37 cellular contexts compared by ENCODE assay signal in the genomic region with DNA sequence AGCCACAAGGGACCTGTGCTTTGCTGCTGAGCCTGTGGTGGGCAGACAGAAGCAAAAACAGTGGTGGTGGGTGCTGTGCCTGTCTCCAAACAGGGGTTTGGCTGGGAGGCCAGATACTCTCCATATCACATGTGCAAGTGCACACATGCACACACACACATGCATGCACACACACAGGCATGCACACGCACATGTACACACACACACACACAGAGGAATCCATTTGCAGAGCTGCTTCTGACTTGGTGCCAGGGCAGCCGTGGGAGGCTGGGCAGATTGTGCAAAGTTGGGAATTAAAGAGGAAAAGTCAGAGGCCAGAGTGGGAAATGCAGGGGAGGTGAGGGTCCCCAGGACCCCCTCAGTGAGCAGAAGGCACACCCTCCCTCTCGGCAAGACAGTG.
"Had no signal": no experiment of that assay in that cellular context is flagged by ENCODE, and none has a peak within 500 bp of the region (broad histone marks: within the 10 kb centered on the region; RNA-seq: fewer than 3 reads in every experiment).

No MANE protein-coding gene starts in this region.

- H3K9me3 ChIP-seq: adrenal gland had no signal

- H3K4me3 Mint-ChIP-seq: activated B cell treated with CpG ODN at 0.5 μM for 24 hours; activated CD4-positive, alpha-beta memory T cell treated with anti-CD3 and anti-CD28 coated beads for 36 hours; activated CD4-positive, alpha-beta T cell treated with anti-CD3 and anti-CD28 coated beads, Interleukin-2, amount 10 ng/mL, durations not matched to agents 24 days and 14 days; activated CD8-positive, alpha-beta T cell treated with anti-CD3 and anti-CD28 coated beads for 36 hours; activated naive CD4-positive, alpha-beta T cell treated with anti-CD3 and anti-CD28 coated beads for 36 hours; activated naive CD8-positive, alpha-beta T cell treated with anti-CD3 and anti-CD28 coated beads for 36 hours; activated T-cell treated with anti-CD3 and anti-CD28 coated beads, Interleukin-2, amount 50 U/mL, for 4 hours; activated T-cell treated with anti-CD3 and anti-CD28 coated beads, Interleukin-2, amount 50 U/mL, for 72 hours; activated T-helper 1 cell treated with anti-CD3 and anti-CD28 coated beads, Interleukin-12 subunit alpha, Interleukin-12 subunit beta, Interleukin-2, Interleukin-4 antibody, amounts not matched to agents 30 ng/mL and 10 ng/mL and 1 ng/mL, durations not matched to agents 14 hours and 24 hours and 36 hours; activated T-helper 17 cell treated with anti-CD3 and anti-CD28 coated beads, Interleukin-2, amount 50 U/mL, for 72 hours; brain; central memory CD8-positive, alpha-beta T cell; T-helper 1 cell treated with Interleukin-12 subunit alpha and Interleukin-12 subunit beta and Interleukin-4 antibody, amounts not matched to agents 30 μg/mL and 1 μg/mL, for 36 hours; T-helper 2 cell treated with Interferon-gamma antibody and Interleukin-4, amounts not matched to agents 5 μg/mL and 100 μg/mL, for 36 hours had no signal

- H3K4me1 ChIP-seq: adrenal gland had no signal

- H3K36me3 ChIP-seq: adrenal gland, cardiac muscle cell had no signal

- H3K4me3 ChIP-seq: adrenal gland, cardiac muscle cell had no signal

- H3K27me3 Mint-ChIP-seq: activated B cell treated with CpG ODN at 0.5 μM for 24 hours; activated CD4-positive, alpha-beta T cell treated with anti-CD3 and anti-CD28 coated beads, Interleukin-2, amount 10 ng/mL, durations not matched to agents 24 days and 14 days; activated CD8-positive, alpha-beta T cell treated with anti-CD3 and anti-CD28 coated beads for 36 hours; activated naive CD8-positive, alpha-beta T cell treated with anti-CD3 and anti-CD28 coated beads for 36 hours had no signal

- ATAC-seq: activated CD8-positive, alpha-beta T cell treated with anti-CD3 and anti-CD28 coated beads for 36 hours; activated naive CD4-positive, alpha-beta T cell treated with anti-CD3 and anti-CD28 coated beads, Interleukin-2, amount 50 U/mL, for 72 hours; activated T-cell treated with anti-CD3 and anti-CD28 coated beads, Interleukin-2, amount 50 U/mL, for 4 hours; activated T-cell treated with anti-CD3 and anti-CD28 coated beads, Interleukin-2, amount 50 U/mL, for 72 hours; activated T-helper 17 cell treated with anti-CD3 and anti-CD28 coated beads, Interleukin-2, amount 50 U/mL, for 72 hours had no signal

- DNase-seq: activated B cell treated with CpG ODN at 0.5 μM for 24 hours; activated CD4-positive, alpha-beta memory T cell treated with anti-CD3 and anti-CD28 coated beads for 36 hours; activated CD4-positive, alpha-beta T cell treated with anti-CD3 and anti-CD28 coated beads for 4 hours; activated CD4-positive, alpha-beta T cell treated with anti-CD3 and anti-CD28 coated beads, Interleukin-2, amount 10 ng/mL, durations not matched to agents 24 days and 14 days; activated CD4-positive, alpha-beta T cell treated with anti-CD3 and anti-CD28 coated beads, Interleukin-2, amount 50 U/mL, for 1 hour; activated CD4-positive, alpha-beta T cell treated with anti-CD3 and anti-CD28 coated beads, Interleukin-2, amount 50 U/mL, for 4 hours; activated CD4-positive, CD25-positive, alpha-beta regulatory T cell treated with anti-CD3 and anti-CD28 coated beads, Interleukin-2, amount 50 U/mL, for 72 hours; activated CD8-positive, alpha-beta memory T cell treated with anti-CD3 and anti-CD28 coated beads, Interleukin-2, amount 50 U/mL, for 4 hours; activated CD8-positive, alpha-beta T cell treated with anti-CD3 and anti-CD28 coated beads for 36 hours; activated effector memory CD4-positive, alpha-beta T cell treated with anti-CD3 and anti-CD28 coated beads, Interleukin-2, amount 50 U/mL, for 16 hours; activated gamma-delta T cell treated with Interleukin-2 at 50 U/mL for 16 hours; activated naive CD4-positive, alpha-beta T cell; activated naive CD4-positive, alpha-beta T cell treated with anti-CD3 and anti-CD28 coated beads for 36 hours; activated naive CD4-positive, alpha-beta T cell treated with anti-CD3 and anti-CD28 coated beads, Interleukin-2, amount 50 U/mL, for 16 hours; activated naive CD8-positive, alpha-beta T cell treated with anti-CD3 and anti-CD28 coated beads for 36 hours; activated T-cell treated with anti-CD3 and anti-CD28 coated beads for 4 hours; activated T-cell treated with anti-CD3 and anti-CD28 coated beads, Interleukin-2, amount 50 U/mL, for 1 hour; activated T-cell treated with anti-CD3 and anti-CD28 coated beads, Interleukin-2, amount 50 U/mL, for 4 hours; activated T-cell treated with anti-CD3 and anti-CD28 coated beads, Interleukin-2, amount 50 U/mL, for 72 hours; adrenal gland; amniotic stem cell; aorta; caudate nucleus; cerebellar nuclear complex; T-helper 2 cell; T-helper 9 cell had no signal

- H3K36me3 Mint-ChIP-seq: activated CD4-positive, alpha-beta memory T cell treated with anti-CD3 and anti-CD28 coated beads for 36 hours; activated naive CD4-positive, alpha-beta T cell treated with anti-CD3 and anti-CD28 coated beads, Interleukin-2, amount 50 U/mL, for 72 hours; activated naive CD8-positive, alpha-beta T cell treated with anti-CD3 and anti-CD28 coated beads for 36 hours; brain had no signal

- H3K9me3 Mint-ChIP-seq: activated B cell treated with CpG ODN at 0.5 μM for 24 hours; activated CD4-positive, alpha-beta memory T cell treated with anti-CD3 and anti-CD28 coated beads for 36 hours; activated CD4-positive, alpha-beta T cell treated with anti-CD3 and anti-CD28 coated beads, Interleukin-2, amount 10 ng/mL, durations not matched to agents 24 days and 14 days; activated CD8-positive, alpha-beta T cell treated with anti-CD3 and anti-CD28 coated beads for 36 hours; activated naive CD4-positive, alpha-beta T cell treated with anti-CD3 and anti-CD28 coated beads for 36 hours; activated naive CD4-positive, alpha-beta T cell treated with anti-CD3 and anti-CD28 coated beads, Interleukin-2, amount 50 U/mL, for 72 hours; activated naive CD8-positive, alpha-beta T cell treated with anti-CD3 and anti-CD28 coated beads for 36 hours; activated T-cell treated with anti-CD3 and anti-CD28 coated beads, Interleukin-2, amount 50 U/mL, for 4 hours; activated T-cell treated with anti-CD3 and anti-CD28 coated beads, Interleukin-2, amount 50 U/mL, for 72 hours; activated T-helper 1 cell treated with anti-CD3 and anti-CD28 coated beads, Interleukin-12 subunit alpha, Interleukin-12 subunit beta, Interleukin-2, Interleukin-4 antibody, amounts not matched to agents 30 ng/mL and 10 ng/mL and 1 ng/mL, durations not matched to agents 14 hours and 24 hours and 36 hours; activated T-helper 17 cell treated with anti-CD3 and anti-CD28 coated beads, Interleukin-2, amount 50 U/mL, for 72 hours; central memory CD8-positive, alpha-beta T cell; T-helper 1 cell treated with Interleukin-12 subunit alpha and Interleukin-12 subunit beta and Interleukin-4 antibody, amounts not matched to agents 30 μg/mL and 1 μg/mL, for 36 hours; T-helper 2 cell treated with Interferon-gamma antibody and Interleukin-4, amounts not matched to agents 5 μg/mL and 100 μg/mL, for 36 hours had no signal

- H3K27me3 ChIP-seq: cardiac muscle cell had no signal

- H3K27ac Mint-ChIP-seq: activated B cell treated with CpG ODN at 0.5 μM for 24 hours; activated CD4-positive, alpha-beta memory T cell treated with anti-CD3 and anti-CD28 coated beads for 36 hours; activated CD4-positive, alpha-beta T cell treated with anti-CD3 and anti-CD28 coated beads, Interleukin-2, amount 10 ng/mL, durations not matched to agents 24 days and 14 days; activated CD8-positive, alpha-beta T cell treated with anti-CD3 and anti-CD28 coated beads for 36 hours; activated naive CD4-positive, alpha-beta T cell treated with anti-CD3 and anti-CD28 coated beads for 36 hours; activated naive CD4-positive, alpha-beta T cell treated with anti-CD3 and anti-CD28 coated beads, Interleukin-2, amount 50 U/mL, for 72 hours; activated naive CD8-positive, alpha-beta T cell treated with anti-CD3 and anti-CD28 coated beads for 36 hours; activated T-cell treated with anti-CD3 and anti-CD28 coated beads, Interleukin-2, amount 50 U/mL, for 72 hours; activated T-helper 1 cell treated with anti-CD3 and anti-CD28 coated beads, Interleukin-12 subunit alpha, Interleukin-12 subunit beta, Interleukin-2, Interleukin-4 antibody, amounts not matched to agents 30 ng/mL and 10 ng/mL and 1 ng/mL, durations not matched to agents 14 hours and 24 hours and 36 hours; activated T-helper 17 cell treated with anti-CD3 and anti-CD28 coated beads, Interleukin-2, amount 50 U/mL, for 72 hours; brain; T-helper 1 cell treated with Interleukin-12 subunit alpha and Interleukin-12 subunit beta and Interleukin-4 antibody, amounts not matched to agents 30 μg/mL and 1 μg/mL, for 36 hours; T-helper 2 cell treated with Interferon-gamma antibody and Interleukin-4, amounts not matched to agents 5 μg/mL and 100 μg/mL, for 36 hours had no signal

- FAIRE-seq: bronchial epithelial cell, TTC549 had no signal

- H3K27ac ChIP-seq: adrenal gland, cardiac muscle cell, VCaP had no signal
